In the genomic region with DNA sequence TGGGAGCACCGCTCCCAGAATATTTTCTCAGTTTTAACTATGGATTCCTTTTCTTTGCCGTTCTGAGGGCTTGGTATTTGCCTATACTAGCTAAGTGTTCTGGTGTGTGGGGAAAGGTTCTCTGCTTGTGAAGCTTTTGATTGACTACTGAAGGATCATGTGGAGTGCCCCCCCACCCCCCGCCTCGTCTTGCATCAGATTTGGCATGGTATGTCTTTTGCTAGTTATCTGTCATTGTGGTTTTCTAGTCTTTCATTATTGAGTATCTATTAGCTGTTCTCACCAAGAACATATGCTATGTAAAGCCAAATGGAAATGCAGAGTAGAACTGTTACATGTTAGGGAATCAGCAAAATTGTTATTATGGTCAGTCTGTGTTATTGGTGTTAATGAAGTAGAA, we compare ENCODE assay signal across 2 cellular contexts.
TF ChIP-seq lines count a peak whose summit lies in the region.

No MANE protein-coding gene starts in this region.

TF ChIP-seq in GM23338, 12 proteins besides CTCF, POLR2A, EP300 and RAD21 (continues in another document):
- no peak for TF ChIP-seq POLR2AphosphoS5 (IDR thresholded peaks at IDR 0.05; ENCODE audit: low read depth)
- no peak for TF ChIP-seq NANOG (IDR thresholded peaks at IDR 0.05; ENCODE audit: borderline replicate concordance)
- no peak for TF ChIP-seq CREB1 (CRISPR knock-in tag; IDR thresholded peaks at IDR 0.05; ENCODE audit: low read depth)
- TF ChIP-seq JUNB (IDR thresholded peaks at IDR 0.05; ENCODE audit: unreplicated experiment): no peak
- no peak for TF ChIP-seq STAT1 (IDR thresholded peaks at IDR 0.05; ENCODE audit: unreplicated experiment)
- TF ChIP-seq, protein P1, sequence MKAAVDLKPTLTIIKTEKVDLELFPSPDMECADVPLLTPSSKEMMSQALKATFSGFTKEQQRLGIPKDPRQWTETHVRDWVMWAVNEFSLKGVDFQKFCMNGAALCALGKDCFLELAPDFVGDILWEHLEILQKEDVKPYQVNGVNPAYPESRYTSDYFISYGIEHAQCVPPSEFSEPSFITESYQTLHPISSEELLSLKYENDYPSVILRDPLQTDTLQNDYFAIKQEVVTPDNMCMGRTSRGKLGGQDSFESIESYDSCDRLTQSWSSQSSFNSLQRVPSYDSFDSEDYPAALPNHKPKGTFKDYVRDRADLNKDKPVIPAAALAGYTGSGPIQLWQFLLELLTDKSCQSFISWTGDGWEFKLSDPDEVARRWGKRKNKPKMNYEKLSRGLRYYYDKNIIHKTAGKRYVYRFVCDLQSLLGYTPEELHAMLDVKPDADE (IDR thresholded peaks at IDR 0.05): no peak
- no peak for TF ChIP-seq EZH2phosphoT487 (IDR thresholded peaks at IDR 0.05; ENCODE audit: unreplicated experiment)
- no peak for TF ChIP-seq ZNF331 (CRISPR knock-in tag; IDR thresholded peaks at IDR 0.05; ENCODE audit: low read depth)
- TF ChIP-seq ZNF114 (CRISPR knock-in tag; IDR thresholded peaks at IDR 0.05): no peak
- no peak for TF ChIP-seq EZH2 (IDR thresholded peaks at IDR 0.05; ENCODE audit: low read depth, unreplicated experiment)
- TF ChIP-seq, protein P2, sequence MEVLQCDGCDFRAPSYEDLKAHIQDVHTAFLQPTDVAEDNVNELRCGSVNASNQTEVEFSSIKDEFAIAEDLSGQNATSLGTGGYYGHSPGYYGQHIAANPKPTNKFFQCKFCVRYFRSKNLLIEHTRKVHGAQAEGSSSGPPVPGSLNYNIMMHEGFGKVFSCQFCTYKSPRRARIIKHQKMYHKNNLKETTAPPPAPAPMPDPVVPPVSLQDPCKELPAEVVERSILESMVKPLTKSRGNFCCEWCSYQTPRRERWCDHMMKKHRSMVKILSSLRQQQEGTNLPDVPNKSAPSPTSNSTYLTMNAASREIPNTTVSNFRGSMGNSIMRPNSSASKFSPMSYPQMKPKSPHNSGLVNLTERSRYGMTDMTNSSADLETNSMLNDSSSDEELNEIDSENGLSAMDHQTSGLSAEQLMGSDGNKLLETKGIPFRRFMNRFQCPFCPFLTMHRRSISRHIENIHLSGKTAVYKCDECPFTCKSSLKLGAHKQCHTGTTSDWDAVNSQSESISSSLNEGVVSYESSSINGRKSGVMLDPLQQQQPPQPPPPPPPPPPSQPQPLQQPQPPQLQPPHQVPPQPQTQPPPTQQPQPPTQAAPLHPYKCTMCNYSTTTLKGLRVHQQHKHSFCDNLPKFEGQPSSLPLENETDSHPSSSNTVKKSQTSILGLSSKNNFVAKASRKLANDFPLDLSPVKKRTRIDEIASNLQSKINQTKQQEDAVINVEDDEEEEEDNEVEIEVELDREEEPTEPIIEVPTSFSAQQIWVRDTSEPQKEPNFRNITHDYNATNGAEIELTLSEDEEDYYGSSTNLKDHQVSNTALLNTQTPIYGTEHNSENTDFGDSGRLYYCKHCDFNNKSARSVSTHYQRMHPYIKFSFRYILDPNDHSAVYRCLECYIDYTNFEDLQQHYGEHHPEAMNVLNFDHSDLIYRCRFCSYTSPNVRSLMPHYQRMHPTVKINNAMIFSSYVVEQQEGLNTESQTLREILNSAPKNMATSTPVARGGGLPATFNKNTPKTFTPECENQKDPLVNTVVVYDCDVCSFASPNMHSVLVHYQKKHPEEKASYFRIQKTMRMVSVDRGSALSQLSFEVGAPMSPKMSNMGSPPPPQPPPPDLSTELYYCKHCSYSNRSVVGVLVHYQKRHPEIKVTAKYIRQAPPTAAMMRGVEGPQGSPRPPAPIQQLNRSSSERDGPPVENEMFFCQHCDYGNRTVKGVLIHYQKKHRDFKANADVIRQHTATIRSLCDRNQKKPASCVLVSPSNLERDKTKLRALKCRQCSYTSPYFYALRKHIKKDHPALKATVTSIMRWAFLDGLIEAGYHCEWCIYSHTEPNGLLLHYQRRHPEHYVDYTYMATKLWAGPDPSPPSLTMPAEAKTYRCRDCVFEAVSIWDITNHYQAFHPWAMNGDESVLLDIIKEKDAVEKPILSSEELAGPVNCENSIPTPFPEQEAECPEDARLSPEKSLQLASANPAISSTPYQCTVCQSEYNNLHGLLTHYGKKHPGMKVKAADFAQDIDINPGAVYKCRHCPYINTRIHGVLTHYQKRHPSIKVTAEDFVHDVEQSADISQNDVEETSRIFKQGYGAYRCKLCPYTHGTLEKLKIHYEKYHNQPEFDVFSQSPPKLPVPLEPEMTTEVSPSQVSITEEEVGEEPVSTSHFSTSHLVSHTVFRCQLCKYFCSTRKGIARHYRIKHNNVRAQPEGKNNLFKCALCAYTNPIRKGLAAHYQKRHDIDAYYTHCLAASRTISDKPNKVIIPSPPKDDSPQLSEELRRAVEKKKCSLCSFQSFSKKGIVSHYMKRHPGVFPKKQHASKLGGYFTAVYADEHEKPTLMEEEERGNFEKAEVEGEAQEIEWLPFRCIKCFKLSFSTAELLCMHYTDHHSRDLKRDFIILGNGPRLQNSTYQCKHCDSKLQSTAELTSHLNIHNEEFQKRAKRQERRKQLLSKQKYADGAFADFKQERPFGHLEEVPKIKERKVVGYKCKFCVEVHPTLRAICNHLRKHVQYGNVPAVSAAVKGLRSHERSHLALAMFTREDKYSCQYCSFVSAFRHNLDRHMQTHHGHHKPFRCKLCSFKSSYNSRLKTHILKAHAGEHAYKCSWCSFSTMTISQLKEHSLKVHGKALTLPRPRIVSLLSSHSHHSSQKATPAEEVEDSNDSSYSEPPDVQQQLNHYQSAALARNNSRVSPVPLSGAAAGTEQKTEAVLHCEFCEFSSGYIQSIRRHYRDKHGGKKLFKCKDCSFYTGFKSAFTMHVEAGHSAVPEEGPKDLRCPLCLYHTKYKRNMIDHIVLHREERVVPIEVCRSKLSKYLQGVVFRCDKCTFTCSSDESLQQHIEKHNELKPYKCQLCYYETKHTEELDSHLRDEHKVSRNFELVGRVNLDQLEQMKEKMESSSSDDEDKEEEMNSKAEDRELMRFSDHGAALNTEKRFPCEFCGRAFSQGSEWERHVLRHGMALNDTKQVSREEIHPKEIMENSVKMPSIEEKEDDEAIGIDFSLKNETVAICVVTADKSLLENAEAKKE (CRISPR knock-in tag; IDR thresholded peaks at IDR 0.05): no peak

TF ChIP-seq in GM12878, 131 proteins besides CTCF, POLR2A, EP300 and RAD21 (continues in another document):
- TF ChIP-seq, protein P3, sequence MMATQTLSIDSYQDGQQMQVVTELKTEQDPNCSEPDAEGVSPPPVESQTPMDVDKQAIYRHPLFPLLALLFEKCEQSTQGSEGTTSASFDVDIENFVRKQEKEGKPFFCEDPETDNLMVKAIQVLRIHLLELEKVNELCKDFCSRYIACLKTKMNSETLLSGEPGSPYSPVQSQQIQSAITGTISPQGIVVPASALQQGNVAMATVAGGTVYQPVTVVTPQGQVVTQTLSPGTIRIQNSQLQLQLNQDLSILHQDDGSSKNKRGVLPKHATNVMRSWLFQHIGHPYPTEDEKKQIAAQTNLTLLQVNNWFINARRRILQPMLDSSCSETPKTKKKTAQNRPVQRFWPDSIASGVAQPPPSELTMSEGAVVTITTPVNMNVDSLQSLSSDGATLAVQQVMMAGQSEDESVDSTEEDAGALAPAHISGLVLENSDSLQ (IDR thresholded peaks at IDR 0.05): peak; percentile 79
- TF ChIP-seq CREB1 (IDR thresholded peaks at IDR 0.05; ENCODE audit: low read depth): no peak
- no peak for TF ChIP-seq ZNF274 (IDR thresholded peaks at IDR 0.05; ENCODE audit: insufficient read depth, insufficient read length)
- no peak for TF ChIP-seq SMAD5 (IDR thresholded peaks at IDR 0.05; ENCODE audit: low read depth)
- TF ChIP-seq EED (IDR thresholded peaks at IDR 0.05; ENCODE audit: low read depth): no peak
- TF ChIP-seq DPF2 (IDR thresholded peaks at IDR 0.05): no peak
- TF ChIP-seq, protein P4, sequence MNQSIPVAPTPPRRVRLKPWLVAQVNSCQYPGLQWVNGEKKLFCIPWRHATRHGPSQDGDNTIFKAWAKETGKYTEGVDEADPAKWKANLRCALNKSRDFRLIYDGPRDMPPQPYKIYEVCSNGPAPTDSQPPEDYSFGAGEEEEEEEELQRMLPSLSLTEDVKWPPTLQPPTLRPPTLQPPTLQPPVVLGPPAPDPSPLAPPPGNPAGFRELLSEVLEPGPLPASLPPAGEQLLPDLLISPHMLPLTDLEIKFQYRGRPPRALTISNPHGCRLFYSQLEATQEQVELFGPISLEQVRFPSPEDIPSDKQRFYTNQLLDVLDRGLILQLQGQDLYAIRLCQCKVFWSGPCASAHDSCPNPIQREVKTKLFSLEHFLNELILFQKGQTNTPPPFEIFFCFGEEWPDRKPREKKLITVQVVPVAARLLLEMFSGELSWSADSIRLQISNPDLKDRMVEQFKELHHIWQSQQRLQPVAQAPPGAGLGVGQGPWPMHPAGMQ (IDR thresholded peaks at IDR 0.05; ENCODE audit: borderline replicate concordance): no peak
- TF ChIP-seq SRF (IDR thresholded peaks at IDR 0.05; ENCODE audit: low read depth in 2 of 2, low read length in 2 of 2): no peak
- no peak for TF ChIP-seq NR2C1 (IDR thresholded peaks at IDR 0.05)
- TF ChIP-seq SREBF2 (IDR thresholded peaks at IDR 0.05; ENCODE audit: low read length): no peak
- TF ChIP-seq, protein P5, sequence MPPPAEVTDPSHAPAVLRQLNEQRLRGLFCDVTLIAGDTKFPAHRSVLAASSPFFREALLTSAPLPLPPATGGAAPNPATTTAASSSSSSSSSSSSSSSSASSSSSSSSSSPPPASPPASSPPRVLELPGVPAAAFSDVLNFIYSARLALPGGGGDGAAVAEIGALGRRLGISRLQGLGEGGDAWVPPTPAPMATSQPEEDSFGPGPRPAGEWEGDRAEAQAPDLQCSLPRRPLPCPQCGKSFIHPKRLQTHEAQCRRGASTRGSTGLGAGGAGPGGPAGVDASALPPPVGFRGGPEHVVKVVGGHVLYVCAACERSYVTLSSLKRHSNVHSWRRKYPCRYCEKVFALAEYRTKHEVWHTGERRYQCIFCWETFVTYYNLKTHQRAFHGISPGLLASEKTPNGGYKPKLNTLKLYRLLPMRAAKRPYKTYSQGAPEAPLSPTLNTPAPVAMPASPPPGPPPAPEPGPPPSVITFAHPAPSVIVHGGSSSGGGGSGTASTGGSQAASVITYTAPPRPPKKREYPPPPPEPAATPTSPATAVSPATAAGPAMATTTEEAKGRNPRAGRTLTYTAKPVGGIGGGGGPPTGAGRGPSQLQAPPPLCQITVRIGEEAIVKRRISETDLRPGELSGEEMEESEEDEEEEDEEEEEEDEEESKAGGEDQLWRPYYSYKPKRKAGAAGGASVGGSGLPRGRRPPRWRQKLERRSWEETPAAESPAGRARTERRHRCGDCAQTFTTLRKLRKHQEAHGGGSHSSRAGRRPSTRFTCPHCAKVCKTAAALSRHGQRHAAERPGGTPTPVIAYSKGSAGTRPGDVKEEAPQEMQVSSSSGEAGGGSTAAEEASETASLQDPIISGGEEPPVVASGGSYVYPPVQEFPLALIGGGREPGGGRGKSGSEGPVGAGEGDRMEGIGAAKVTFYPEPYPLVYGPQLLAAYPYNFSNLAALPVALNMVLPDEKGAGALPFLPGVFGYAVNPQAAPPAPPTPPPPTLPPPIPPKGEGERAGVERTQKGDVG (CRISPR knock-in tag; IDR thresholded peaks at IDR 0.05): no peak
- TF ChIP-seq, protein P6, sequence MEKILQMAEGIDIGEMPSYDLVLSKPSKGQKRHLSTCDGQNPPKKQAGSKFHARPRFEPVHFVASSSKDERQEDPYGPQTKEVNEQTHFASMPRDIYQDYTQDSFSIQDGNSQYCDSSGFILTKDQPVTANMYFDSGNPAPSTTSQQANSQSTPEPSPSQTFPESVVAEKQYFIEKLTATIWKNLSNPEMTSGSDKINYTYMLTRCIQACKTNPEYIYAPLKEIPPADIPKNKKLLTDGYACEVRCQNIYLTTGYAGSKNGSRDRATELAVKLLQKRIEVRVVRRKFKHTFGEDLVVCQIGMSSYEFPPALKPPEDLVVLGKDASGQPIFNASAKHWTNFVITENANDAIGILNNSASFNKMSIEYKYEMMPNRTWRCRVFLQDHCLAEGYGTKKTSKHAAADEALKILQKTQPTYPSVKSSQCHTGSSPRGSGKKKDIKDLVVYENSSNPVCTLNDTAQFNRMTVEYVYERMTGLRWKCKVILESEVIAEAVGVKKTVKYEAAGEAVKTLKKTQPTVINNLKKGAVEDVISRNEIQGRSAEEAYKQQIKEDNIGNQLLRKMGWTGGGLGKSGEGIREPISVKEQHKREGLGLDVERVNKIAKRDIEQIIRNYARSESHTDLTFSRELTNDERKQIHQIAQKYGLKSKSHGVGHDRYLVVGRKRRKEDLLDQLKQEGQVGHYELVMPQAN (conservative IDR thresholded peaks at IDR 0.05): no peak
- TF ChIP-seq PAX8 (IDR thresholded peaks at IDR 0.05): no peak
- no peak for TF ChIP-seq HDAC6 (IDR thresholded peaks at IDR 0.05; ENCODE audit: unreplicated experiment)
- TF ChIP-seq NR2C2 (IDR thresholded peaks at IDR 0.05; ENCODE audit: borderline replicate concordance, control insufficient read depth, insufficient read length, low read depth): no peak
- no peak for TF ChIP-seq FOXK2 (IDR thresholded peaks at IDR 0.05)
- TF ChIP-seq, protein P7, sequence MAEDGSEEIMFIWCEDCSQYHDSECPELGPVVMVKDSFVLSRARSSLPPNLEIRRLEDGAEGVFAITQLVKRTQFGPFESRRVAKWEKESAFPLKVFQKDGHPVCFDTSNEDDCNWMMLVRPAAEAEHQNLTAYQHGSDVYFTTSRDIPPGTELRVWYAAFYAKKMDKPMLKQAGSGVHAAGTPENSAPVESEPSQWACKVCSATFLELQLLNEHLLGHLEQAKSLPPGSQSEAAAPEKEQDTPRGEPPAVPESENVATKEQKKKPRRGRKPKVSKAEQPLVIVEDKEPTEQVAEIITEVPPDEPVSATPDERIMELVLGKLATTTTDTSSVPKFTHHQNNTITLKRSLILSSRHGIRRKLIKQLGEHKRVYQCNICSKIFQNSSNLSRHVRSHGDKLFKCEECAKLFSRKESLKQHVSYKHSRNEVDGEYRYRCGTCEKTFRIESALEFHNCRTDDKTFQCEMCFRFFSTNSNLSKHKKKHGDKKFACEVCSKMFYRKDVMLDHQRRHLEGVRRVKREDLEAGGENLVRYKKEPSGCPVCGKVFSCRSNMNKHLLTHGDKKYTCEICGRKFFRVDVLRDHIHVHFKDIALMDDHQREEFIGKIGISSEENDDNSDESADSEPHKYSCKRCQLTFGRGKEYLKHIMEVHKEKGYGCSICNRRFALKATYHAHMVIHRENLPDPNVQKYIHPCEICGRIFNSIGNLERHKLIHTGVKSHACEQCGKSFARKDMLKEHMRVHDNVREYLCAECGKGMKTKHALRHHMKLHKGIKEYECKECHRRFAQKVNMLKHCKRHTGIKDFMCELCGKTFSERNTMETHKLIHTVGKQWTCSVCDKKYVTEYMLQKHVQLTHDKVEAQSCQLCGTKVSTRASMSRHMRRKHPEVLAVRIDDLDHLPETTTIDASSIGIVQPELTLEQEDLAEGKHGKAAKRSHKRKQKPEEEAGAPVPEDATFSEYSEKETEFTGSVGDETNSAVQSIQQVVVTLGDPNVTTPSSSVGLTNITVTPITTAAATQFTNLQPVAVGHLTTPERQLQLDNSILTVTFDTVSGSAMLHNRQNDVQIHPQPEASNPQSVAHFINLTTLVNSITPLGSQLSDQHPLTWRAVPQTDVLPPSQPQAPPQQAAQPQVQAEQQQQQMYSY (CRISPR knock-in tag; IDR thresholded peaks at IDR 0.05): no peak
- no peak for TF ChIP-seq BHLHE40 (IDR thresholded peaks at IDR 0.05; ENCODE audit: borderline replicate concordance in 1 of 2, low read depth in 2 of 2, low read length in 1 of 2)
- TF ChIP-seq BMI1 (IDR thresholded peaks at IDR 0.05; ENCODE audit: borderline replicate concordance): no peak
- no peak for TF ChIP-seq TAF1 (IDR thresholded peaks at IDR 0.05; ENCODE audit: borderline replicate concordance, low read depth, low read length)
- no peak for TF ChIP-seq SP1 (IDR thresholded peaks at IDR 0.05; ENCODE audit: low read depth, low read length)
- TF ChIP-seq, protein P8, sequence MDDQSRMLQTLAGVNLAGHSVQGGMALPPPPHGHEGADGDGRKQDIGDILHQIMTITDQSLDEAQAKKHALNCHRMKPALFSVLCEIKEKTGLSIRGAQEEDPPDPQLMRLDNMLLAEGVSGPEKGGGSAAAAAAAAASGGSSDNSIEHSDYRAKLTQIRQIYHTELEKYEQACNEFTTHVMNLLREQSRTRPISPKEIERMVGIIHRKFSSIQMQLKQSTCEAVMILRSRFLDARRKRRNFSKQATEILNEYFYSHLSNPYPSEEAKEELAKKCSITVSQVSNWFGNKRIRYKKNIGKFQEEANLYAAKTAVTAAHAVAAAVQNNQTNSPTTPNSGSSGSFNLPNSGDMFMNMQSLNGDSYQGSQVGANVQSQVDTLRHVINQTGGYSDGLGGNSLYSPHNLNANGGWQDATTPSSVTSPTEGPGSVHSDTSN (IDR thresholded peaks at IDR 0.05; ENCODE audit: insufficient replicate concordance, low read depth, low read length): peak; percentile 13
- TF ChIP-seq RFX5 (IDR thresholded peaks at IDR 0.05; ENCODE audit: low read depth, low read length): no peak
- TF ChIP-seq SMAD1 (IDR thresholded peaks at IDR 0.05; ENCODE audit: low read depth, partially characterized antibody): no peak
